ENCODE assay signal across 8 cellular contexts in genomic region chr14:65255029-65255545, GRCh38.
DNase-seq lines count a peak whose midpoint lies in the region; ATAC-seq and TF ChIP-seq lines count a peak whose summit lies in the region.

No MANE protein-coding gene starts in this region.

- TF ChIP-seq CTCF in left lung (IDR thresholded peaks at IDR 0.05) (no peak), BE2C (IDR thresholded peaks at IDR 0.05; ENCODE audit: low read depth, low read length) (no peak)

- H3K27me3 ChIP-seq in left lung (no peaks in the 10 kb centered on the region), BE2C (no peaks in the 10 kb centered on the region)

- no peaks in the 10 kb centered on the region for H3K36me3 ChIP-seq in left lung
- no peaks in the 10 kb centered on the region for H3K36me3 ChIP-seq in BE2C

- no peak overlapping the region for H3K4me3 ChIP-seq in left lung
- no peak overlapping the region for H3K4me3 ChIP-seq in BE2C (ENCODE audit: low read depth, low read length)

- peak; percentile 46 for ATAC-seq in left lung

- no peak overlapping the region for H3K27ac ChIP-seq in left lung

- intact Hi-C loops in left lung (cut with DNase I) (no loop called here), posterior cingulate gyrus (cut with DNase I) (no loop called here)

- H3K4me1 ChIP-seq in left lung (peaks cover 2 to 8% of the 10 kb centered on the region in 2 donors), BE2C (peaks cover 22% of the 10 kb centered on the region)

- H3K9me3 ChIP-seq in left lung (peaks cover 0 to 6% of the 10 kb centered on the region in 2 donors), BE2C (no peaks in the 10 kb centered on the region)

- DNase-seq in AG08396 (ENCODE audit: low spot score) (peak; percentile 48), HT-29 (ENCODE audit: low spot score) (peak; percentile 38), astrocyte of the hippocampus (ENCODE audit: low read depth, low spot score) (peak; percentile 67), left lung (no peak), cerebellar cortex (ENCODE audit: low spot score) (no peak), posterior cingulate gyrus (no peak), ecto neural progenitor cell (ENCODE audit: low spot score) (no peak), BE2C (no peak)

Comparison
In these comparisons a context has a peak if more than half of its experiments do, and no peak if none do; other contexts are left out.
1. DNase-seq: peak in AG08396 (single experiment), HT-29 (single experiment) and astrocyte of the hippocampus (single experiment); none in left lung (0 of 2), cerebellar cortex (single experiment), posterior cingulate gyrus (0 of 10), ecto neural progenitor cell (single experiment) and BE2C (single experiment).